8 cellular contexts compared by ENCODE assay signal in the genomic region with DNA sequence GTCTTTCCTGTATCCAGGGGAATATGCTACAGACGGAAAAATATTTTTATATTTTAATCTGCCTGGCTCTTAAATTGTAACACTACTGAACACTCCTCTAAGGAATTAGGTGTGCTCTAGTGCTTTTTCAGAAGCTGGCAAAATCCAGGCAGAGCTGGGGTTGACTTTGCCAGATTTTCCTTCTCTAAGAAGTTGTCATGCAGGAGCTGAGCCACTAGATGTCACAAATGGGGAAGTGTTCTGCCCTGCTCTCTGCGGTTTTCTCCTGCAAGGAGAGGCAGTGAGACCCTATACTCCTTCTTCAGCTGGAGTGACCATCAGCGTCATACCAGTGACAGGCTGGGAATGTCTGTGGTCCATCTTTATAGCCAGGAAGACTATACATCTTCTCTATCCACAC.
DNase-seq lines count a peak whose midpoint lies in the region; ATAC-seq and TF ChIP-seq lines count a peak whose summit lies in the region.

No MANE protein-coding gene starts in this region.

- in situ Hi-C loops in IMR-90 (cut with MboI; ENCODE audit: low sequenced_read_pairs): no loop called here
- in situ Hi-C loops in SK-MEL-5 (cut with HindIII; ENCODE audit: low pct_unique_long_range_greater_than_20kb, low sequenced_read_pairs): no loop called here

- H2BK120ac ChIP-seq in IMR-90 (ENCODE audit: low read depth, low read length) (no peak overlapping the region), trophoblast cell (ENCODE audit: insufficient read depth, low read length, poor library complexity) (no peak overlapping the region)

- intact Hi-C loops in Right ventricle myocardium inferior (cut with DNase I) (no loop called here), cardiac septum (cut with DNase I) (no loop called here), IMR-90 (cut with micrococcal nuclease) (loop anchor here (5.0 kb wide), 1 partner anchor 104 kb away; no protein-coding TSS in a partner anchor)

- H4K8ac ChIP-seq in IMR-90 (ENCODE audit: low read depth in 2 of 2, low read length in 2 of 2) (no peak overlapping the region), trophoblast cell (ENCODE audit: low read depth, low read length) (no peak overlapping the region)

- 0 out of 2 replicates have a peak, but pooled peaks cover 2% of the 10 kb centered on the region for H3K9me3 ChIP-seq in IMR-90 (ENCODE audit: control insufficient read depth, insufficient read depth, low read length)
- H3K9me3 ChIP-seq in trophoblast cell (ENCODE audit: insufficient read depth, low read depth, low read length): no peaks in the 10 kb centered on the region
- no peaks in the 10 kb centered on the region for H3K9me3 ChIP-seq in suprapubic skin

- TF ChIP-seq CTCF in IMR-90 (conservative IDR thresholded peaks at IDR 0.05; ENCODE audit: low read depth, low read length) (peak; percentile 54), fibroblast of the aortic adventitia (IDR thresholded peaks at IDR 0.05; ENCODE audit: insufficient read depth, low read length) (peak; percentile 76), suprapubic skin (IDR thresholded peaks at IDR 0.05) (peak in 1 of 2 donors; percentile 9)

- no peaks in the 10 kb centered on the region for H4K20me1 ChIP-seq in IMR-90 (ENCODE audit: insufficient read depth, low read length)

- H3K36me3 ChIP-seq in IMR-90 (ENCODE audit: control insufficient read depth, insufficient read depth, low read length) (no peaks in the 10 kb centered on the region), trophoblast cell (ENCODE audit: control insufficient read depth in 1 of 2, insufficient read depth in 2 of 2, low read length in 2 of 2) (no peaks in the 10 kb centered on the region), suprapubic skin (no peaks in the 10 kb centered on the region)

- no peak overlapping the region for H2BK12ac ChIP-seq in trophoblast cell (ENCODE audit: low read length)

- H2BK15ac ChIP-seq in IMR-90 (ENCODE audit: low read depth, low read length): no peak overlapping the region

- ATAC-seq in Right ventricle myocardium inferior: peak; percentile 39
- peak; percentile 95 for ATAC-seq in IMR-90 (ENCODE audit: low read depth)
- ATAC-seq in HG03571 (IDR thresholded peaks at IDR 0.05; ENCODE audit: unreplicated experiment): no peak

- no CpG with 5 or more reads among the region's 3 CpGs for WGBS in IMR-90 (ENCODE audit: extremely low coverage in 2 of 2, insufficient read length in 1 of 2), 2 experiments
- WGBS in trophoblast cell (ENCODE audit: extremely low coverage, insufficient coverage, insufficient read length): no CpG with 5 or more reads among the region's 3 CpGs
- 10% methylated on average over 3 of the region's 3 CpGs for WGBS in suprapubic skin

- H3K27me3 ChIP-seq in IMR-90 (ENCODE audit: control insufficient read depth, insufficient read depth, low read length) (peaks cover 10% of the 10 kb centered on the region), trophoblast cell (ENCODE audit: insufficient read depth, low read length) (no peaks in the 10 kb centered on the region), suprapubic skin (no peaks in the 10 kb centered on the region)

- H2AK5ac ChIP-seq in IMR-90 (ENCODE audit: low read depth, low read length) (no peak overlapping the region), trophoblast cell (ENCODE audit: low read length) (no peak overlapping the region)

- BruUV-seq in IMR-90 (replicated peaks; lab: Mats Ljungman, UMichigan): no TSS peak

- no peak overlapping the region for H2AK9ac ChIP-seq in IMR-90 (replicated peaks; ENCODE audit: low read depth, low read length, poor library complexity)

- H3K27ac ChIP-seq in IMR-90 (ENCODE audit: insufficient read depth, low read length) (no peak overlapping the region), trophoblast cell (ENCODE audit: low read depth, low read length) (no peak overlapping the region), suprapubic skin (no peak overlapping the region)

- dilution Hi-C loops in IMR-90 (cut with HindIII; ENCODE audit: low sequenced_read_pairs, unreplicated experiment): no loop called here

- no peaks in the 10 kb centered on the region for H3K9me1 ChIP-seq in IMR-90 (ENCODE audit: insufficient read depth, low read length)

- no peak overlapping the region for H3K18ac ChIP-seq in IMR-90 (ENCODE audit: low read depth, low read length)
- H3K18ac ChIP-seq in trophoblast cell (ENCODE audit: low read length): no peak overlapping the region

- TF ChIP-seq EP300 in suprapubic skin (IDR thresholded peaks at IDR 0.05): no peak

- no peak overlapping the region for H4K5ac ChIP-seq in IMR-90 (ENCODE audit: low read depth, low read length)

- H4K12ac ChIP-seq in trophoblast cell (ENCODE audit: low read depth, low read length): no peak overlapping the region

- H3K79me1 ChIP-seq in IMR-90 (ENCODE audit: low read depth in 1 of 2, low read length in 2 of 2): no peaks in the 10 kb centered on the region
- no peaks in the 10 kb centered on the region for H3K79me1 ChIP-seq in trophoblast cell (ENCODE audit: low read length)

- no peak overlapping the region for H3K14ac ChIP-seq in IMR-90 (replicated peaks; ENCODE audit: low read depth, low read length)
- no peak overlapping the region for H3K14ac ChIP-seq in trophoblast cell (ENCODE audit: low read length)

- no peak overlapping the region for H2BK20ac ChIP-seq in IMR-90 (ENCODE audit: low read depth, low read length)

- no peak overlapping the region for H3K4ac ChIP-seq in IMR-90 (ENCODE audit: low read depth, low read length)
- no peak overlapping the region for H3K4ac ChIP-seq in trophoblast cell (ENCODE audit: low read depth, low read length)

- H2AFZ ChIP-seq in IMR-90 (replicated peaks; ENCODE audit: low read length, poor library complexity) (no peak overlapping the region), trophoblast cell (ENCODE audit: insufficient read depth, low read length, poor library complexity) (no peak overlapping the region)

- CTCF ChIA-PET in IMR-90 (lab: Yijun Ruan, JAX): interaction anchor here (0.5 to 2.0 kb wide), 15 partner anchors 8 to 1137 kb away, joined by 3 to 8 read pairs (median 4); no protein-coding TSS in a partner anchor

- no peak overlapping the region for H3K4me3 ChIP-seq in IMR-90 (ENCODE audit: insufficient read depth, low read depth, low read length)
- H3K4me3 ChIP-seq in fibroblast of the aortic adventitia (ENCODE audit: low read depth, low read length): no peak overlapping the region
- no peak overlapping the region for H3K4me3 ChIP-seq in trophoblast cell (ENCODE audit: low read depth, low read length)
- H3K4me3 ChIP-seq in suprapubic skin: no peak overlapping the region

- H3K79me2 ChIP-seq in trophoblast cell (ENCODE audit: control insufficient read depth, insufficient read depth, low read length, poor library complexity): no peaks in the 10 kb centered on the region

- DNase-seq in Right ventricle myocardium inferior (ENCODE audit: missing footprints) (no peak), cardiac septum (ENCODE audit: low spot score) (no peak), IMR-90 (peak; percentile 40), SK-MEL-5 (ENCODE audit: low read depth, low spot score) (peak; percentile 77), fibroblast of the aortic adventitia (ENCODE audit: low read depth) (peak; percentile 46), trophoblast cell (peak; percentile 3 to 57), suprapubic skin (ENCODE audit: low spot score in 2 of 2) (no peak)

- H3K4me1 ChIP-seq in IMR-90 (ENCODE audit: control insufficient read depth, insufficient read depth, low read length): no peaks in the 10 kb centered on the region
- H3K4me1 ChIP-seq in trophoblast cell (ENCODE audit: control insufficient read depth in 1 of 2, insufficient read depth in 2 of 2, low read length in 2 of 2): no peaks in the 10 kb centered on the region
- H3K4me1 ChIP-seq in suprapubic skin: no peaks in the 10 kb centered on the region

- H4K91ac ChIP-seq in IMR-90 (ENCODE audit: insufficient read depth, low read depth, low read length) (no peak overlapping the region), trophoblast cell (ENCODE audit: low read depth, low read length) (no peak overlapping the region)

- peak; percentile 41 for TF ChIP-seq RAD21 in IMR-90 (IDR thresholded peaks at IDR 0.05; ENCODE audit: low read length)

- H3K4me2 ChIP-seq in IMR-90 (ENCODE audit: low read depth, low read length) (no peak overlapping the region), trophoblast cell (ENCODE audit: low read length) (no peak overlapping the region)

- POLR2A ChIA-PET in IMR-90 (lab: Charles Lee; ENCODE audit: unreplicated experiment): interaction anchor here (0.6 kb wide), 1 partner anchor 318 kb away, joined by 6 read pairs; no protein-coding TSS in a partner anchor

- H3K9ac ChIP-seq in IMR-90 (ENCODE audit: low read depth, low read length) (no peak overlapping the region), trophoblast cell (ENCODE audit: low read length) (no peak overlapping the region)

- no peak overlapping the region for H3K56ac ChIP-seq in IMR-90 (ENCODE audit: extremely low read depth, insufficient read depth, low read length)

- H2BK5ac ChIP-seq in IMR-90 (ENCODE audit: low read depth, low read length, poor library complexity, severe bottlenecking) (no peak overlapping the region), trophoblast cell (ENCODE audit: low read depth, low read length, poor library complexity) (no peak overlapping the region)

- H3K23ac ChIP-seq in IMR-90 (ENCODE audit: low read depth, low read length) (no peak overlapping the region), trophoblast cell (ENCODE audit: low read length) (no peak overlapping the region)

- TF ChIP-seq POLR2A in IMR-90 (IDR thresholded peaks at IDR 0.05; ENCODE audit: low read depth, low read length) (no peak), suprapubic skin (IDR thresholded peaks at IDR 0.05) (no peak)

TF ChIP-seq in IMR-90, 13 proteins besides CTCF, POLR2A, EP300 and RAD21:
- TF ChIP-seq SMC3 (IDR thresholded peaks at IDR 0.05; ENCODE audit: low read depth, low read length) (peak; percentile 23; the same call in 1 of the 2 replicates), MAZ (IDR thresholded peaks at IDR 0.05; ENCODE audit: borderline replicate concordance, low read depth, low read length) (no peak)

Comparison
In these comparisons a context has a peak if more than half of its experiments do, and no peak if none do; other contexts are left out.
1. DNase-seq: peak in IMR-90 (single experiment), SK-MEL-5 (single experiment), fibroblast of the aortic adventitia (single experiment) and trophoblast cell (2 of 2); none in Right ventricle myocardium inferior (single experiment), cardiac septum (single experiment) and suprapubic skin (0 of 2).